Comparison of ENCODE assay signal across 33 cellular contexts in the genomic region with DNA sequence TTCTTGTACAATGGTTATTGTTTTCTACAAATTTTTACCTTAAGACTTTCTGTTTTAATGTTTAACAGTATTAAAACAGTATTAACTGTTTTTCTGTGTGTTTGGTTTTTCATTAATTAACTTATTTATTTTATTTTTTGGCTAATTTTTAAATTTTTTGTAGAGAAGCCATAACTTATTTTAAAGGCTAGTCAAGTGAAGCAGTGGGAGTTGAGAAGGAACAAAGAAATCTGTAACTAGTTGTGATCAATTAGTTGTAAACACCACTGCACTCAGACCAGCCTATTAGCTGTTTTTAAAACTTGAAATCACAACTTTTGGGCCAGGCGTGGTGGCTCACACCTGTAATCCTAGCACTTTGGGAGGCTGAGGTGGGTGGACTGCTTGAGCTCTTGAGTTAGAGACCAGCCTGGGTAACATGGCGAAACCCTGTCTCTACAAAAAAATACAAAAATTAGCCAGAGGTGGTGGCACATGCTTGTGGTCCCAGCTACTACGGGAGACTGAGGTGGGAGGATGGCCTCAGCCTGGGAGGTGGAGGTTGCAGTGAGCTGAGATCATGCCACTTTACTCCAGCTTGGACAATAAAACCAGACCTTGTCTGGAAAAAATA.
"Had no signal": no experiment of that assay in that cellular context is flagged by ENCODE, and none has a peak within 500 bp of the region (broad histone marks: within the 10 kb centered on the region; RNA-seq: fewer than 3 reads in every experiment).

No MANE protein-coding gene starts in this region.

- H3K27me3 ChIP-seq: adrenal gland, body of pancreas, brain microvascular endothelial cell, breast epithelium had no signal

- H3K4me3 ChIP-seq: adrenal gland, body of pancreas, breast epithelium had no signal

- ATAC-seq: activated CD8-positive, alpha-beta T cell treated with anti-CD3 and anti-CD28 coated beads for 36 hours; activated naive CD4-positive, alpha-beta T cell treated with anti-CD3 and anti-CD28 coated beads, Interleukin-2, amount 50 U/mL, for 72 hours; activated T-cell treated with anti-CD3 and anti-CD28 coated beads, Interleukin-2, amount 50 U/mL, for 4 hours; activated T-cell treated with anti-CD3 and anti-CD28 coated beads, Interleukin-2, amount 50 U/mL, for 72 hours; activated T-helper 17 cell treated with anti-CD3 and anti-CD28 coated beads, Interleukin-2, amount 50 U/mL, for 72 hours had no signal

- FAIRE-seq: astrocyte, TTC549 had no signal

- H3K9me3 ChIP-seq: adrenal gland, body of pancreas, breast epithelium had no signal

- DNase-seq: activated B cell treated with CpG ODN at 0.5 μM for 24 hours; activated CD4-positive, alpha-beta memory T cell treated with anti-CD3 and anti-CD28 coated beads for 36 hours; activated CD4-positive, alpha-beta T cell treated with anti-CD3 and anti-CD28 coated beads for 4 hours; activated CD4-positive, alpha-beta T cell treated with anti-CD3 and anti-CD28 coated beads, Interleukin-2, amount 10 ng/mL, durations not matched to agents 24 days and 14 days; activated CD4-positive, alpha-beta T cell treated with anti-CD3 and anti-CD28 coated beads, Interleukin-2, amount 50 U/mL, for 1 hour; activated CD4-positive, alpha-beta T cell treated with anti-CD3 and anti-CD28 coated beads, Interleukin-2, amount 50 U/mL, for 4 hours; activated CD4-positive, CD25-positive, alpha-beta regulatory T cell treated with anti-CD3 and anti-CD28 coated beads, Interleukin-2, amount 50 U/mL, for 72 hours; activated CD8-positive, alpha-beta memory T cell treated with anti-CD3 and anti-CD28 coated beads, Interleukin-2, amount 50 U/mL, for 4 hours; activated CD8-positive, alpha-beta T cell treated with anti-CD3 and anti-CD28 coated beads for 36 hours; activated effector memory CD4-positive, alpha-beta T cell treated with anti-CD3 and anti-CD28 coated beads, Interleukin-2, amount 50 U/mL, for 16 hours; activated gamma-delta T cell treated with Interleukin-2 at 50 U/mL for 16 hours; activated naive CD4-positive, alpha-beta T cell; activated naive CD4-positive, alpha-beta T cell treated with anti-CD3 and anti-CD28 coated beads for 36 hours; activated naive CD4-positive, alpha-beta T cell treated with anti-CD3 and anti-CD28 coated beads, Interleukin-2, amount 50 U/mL, for 16 hours; activated naive CD8-positive, alpha-beta T cell treated with anti-CD3 and anti-CD28 coated beads for 36 hours; activated T-cell treated with anti-CD3 and anti-CD28 coated beads for 4 hours; activated T-cell treated with anti-CD3 and anti-CD28 coated beads, Interleukin-2, amount 50 U/mL, for 1 hour; activated T-cell treated with anti-CD3 and anti-CD28 coated beads, Interleukin-2, amount 50 U/mL, for 4 hours; activated T-cell treated with anti-CD3 and anti-CD28 coated beads, Interleukin-2, amount 50 U/mL, for 72 hours; adrenal gland; amniotic stem cell; aorta; body of pancreas; brain microvascular endothelial cell; central memory CD4-positive, alpha-beta T cell; T-helper 1 cell; T-helper 2 cell; T-helper 9 cell had no signal

- H3K4me1 ChIP-seq: adrenal gland had no signal

- H3K36me3 ChIP-seq: adrenal gland, brain microvascular endothelial cell, breast epithelium had no signal

- H3K27ac ChIP-seq: adrenal gland, body of pancreas, brain microvascular endothelial cell, breast epithelium had no signal
